In genomic region chr17:27571563-27572129, GRCh38 we compare ENCODE assay signal across 1 cellular context.
TF ChIP-seq lines count a peak whose summit lies in the region.

No MANE protein-coding gene starts in this region.

TF ChIP-seq in H1, 55 proteins besides CTCF, POLR2A, EP300 and RAD21:
- no peak for TF ChIP-seq CBX5 (IDR thresholded peaks at IDR 0.05; ENCODE audit: low read depth, low read length)
- TF ChIP-seq BCL11A (IDR thresholded peaks at IDR 0.05; ENCODE audit: low read depth in 2 of 2, low read length in 2 of 2): no peak
- no peak for TF ChIP-seq RXRA (IDR thresholded peaks at IDR 0.05; ENCODE audit: insufficient read depth, low read depth, low read length)
- no peak for TF ChIP-seq SP2 (IDR thresholded peaks at IDR 0.05; ENCODE audit: low read length)
- TF ChIP-seq, protein P1, sequence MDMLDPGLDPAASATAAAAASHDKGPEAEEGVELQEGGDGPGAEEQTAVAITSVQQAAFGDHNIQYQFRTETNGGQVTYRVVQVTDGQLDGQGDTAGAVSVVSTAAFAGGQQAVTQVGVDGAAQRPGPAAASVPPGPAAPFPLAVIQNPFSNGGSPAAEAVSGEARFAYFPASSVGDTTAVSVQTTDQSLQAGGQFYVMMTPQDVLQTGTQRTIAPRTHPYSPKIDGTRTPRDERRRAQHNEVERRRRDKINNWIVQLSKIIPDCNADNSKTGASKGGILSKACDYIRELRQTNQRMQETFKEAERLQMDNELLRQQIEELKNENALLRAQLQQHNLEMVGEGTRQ (IDR thresholded peaks at IDR 0.05; ENCODE audit: low read length): no peak
- TF ChIP-seq SP1 (IDR thresholded peaks at IDR 0.05; ENCODE audit: low read depth, low read length): no peak
- TF ChIP-seq CHD2 (IDR thresholded peaks at IDR 0.05; ENCODE audit: low read length): no peak
- TF ChIP-seq ATF3 (IDR thresholded peaks at IDR 0.05; ENCODE audit: insufficient read depth, low read depth, low read length): no peak
- TF ChIP-seq BACH1 (IDR thresholded peaks at IDR 0.05; ENCODE audit: low read length): no peak
- no peak for TF ChIP-seq KDM1A (IDR thresholded peaks at IDR 0.05; ENCODE audit: borderline replicate concordance, low read length)
TF ChIP-seq in H1: peak in this region for 0.
